1 cellular context compared by ENCODE assay signal in the genomic region with DNA sequence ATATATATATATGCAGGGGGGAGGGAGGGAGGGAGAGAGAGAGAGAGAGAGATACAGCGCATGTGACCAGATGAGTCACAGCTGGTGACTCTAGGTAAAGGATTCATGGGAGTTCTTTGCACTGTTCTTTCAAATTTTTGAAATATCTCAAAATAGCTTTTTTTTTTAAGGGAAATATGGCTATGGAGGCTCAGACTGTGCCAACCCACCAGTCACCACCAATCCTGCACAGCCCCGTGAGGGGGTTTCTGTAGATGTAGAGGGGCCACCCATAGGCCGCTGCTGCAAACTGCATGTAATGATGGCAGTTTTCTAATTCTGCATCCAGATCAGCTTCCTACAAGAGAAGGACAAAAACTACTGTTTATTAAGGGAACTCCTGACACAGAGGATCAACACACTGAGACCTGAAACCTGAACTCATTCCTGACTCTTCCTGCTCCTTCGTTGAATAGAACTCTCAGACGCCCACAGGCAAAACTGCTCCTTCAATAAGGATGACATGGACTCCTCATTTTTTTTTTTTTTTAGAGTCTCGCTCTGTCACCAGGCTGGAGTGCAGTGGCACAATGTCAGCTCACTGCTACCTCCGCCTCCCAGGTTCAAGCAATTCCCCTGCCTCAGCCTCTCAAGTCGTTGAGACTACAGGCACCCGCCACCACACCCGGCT.
TF ChIP-seq lines count a peak whose summit lies in the region.

No MANE protein-coding gene starts in this region.

TF ChIP-seq in HepG2, 621 proteins besides CTCF, POLR2A, EP300 and RAD21:
- TF ChIP-seq, protein P1, sequence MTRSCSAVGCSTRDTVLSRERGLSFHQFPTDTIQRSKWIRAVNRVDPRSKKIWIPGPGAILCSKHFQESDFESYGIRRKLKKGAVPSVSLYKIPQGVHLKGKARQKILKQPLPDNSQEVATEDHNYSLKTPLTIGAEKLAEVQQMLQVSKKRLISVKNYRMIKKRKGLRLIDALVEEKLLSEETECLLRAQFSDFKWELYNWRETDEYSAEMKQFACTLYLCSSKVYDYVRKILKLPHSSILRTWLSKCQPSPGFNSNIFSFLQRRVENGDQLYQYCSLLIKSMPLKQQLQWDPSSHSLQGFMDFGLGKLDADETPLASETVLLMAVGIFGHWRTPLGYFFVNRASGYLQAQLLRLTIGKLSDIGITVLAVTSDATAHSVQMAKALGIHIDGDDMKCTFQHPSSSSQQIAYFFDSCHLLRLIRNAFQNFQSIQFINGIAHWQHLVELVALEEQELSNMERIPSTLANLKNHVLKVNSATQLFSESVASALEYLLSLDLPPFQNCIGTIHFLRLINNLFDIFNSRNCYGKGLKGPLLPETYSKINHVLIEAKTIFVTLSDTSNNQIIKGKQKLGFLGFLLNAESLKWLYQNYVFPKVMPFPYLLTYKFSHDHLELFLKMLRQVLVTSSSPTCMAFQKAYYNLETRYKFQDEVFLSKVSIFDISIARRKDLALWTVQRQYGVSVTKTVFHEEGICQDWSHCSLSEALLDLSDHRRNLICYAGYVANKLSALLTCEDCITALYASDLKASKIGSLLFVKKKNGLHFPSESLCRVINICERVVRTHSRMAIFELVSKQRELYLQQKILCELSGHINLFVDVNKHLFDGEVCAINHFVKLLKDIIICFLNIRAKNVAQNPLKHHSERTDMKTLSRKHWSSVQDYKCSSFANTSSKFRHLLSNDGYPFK (CRISPR knock-in tag; IDR thresholded peaks at IDR 0.05; ENCODE audit: borderline replicate concordance) = no peak
- TF ChIP-seq, protein P2, sequence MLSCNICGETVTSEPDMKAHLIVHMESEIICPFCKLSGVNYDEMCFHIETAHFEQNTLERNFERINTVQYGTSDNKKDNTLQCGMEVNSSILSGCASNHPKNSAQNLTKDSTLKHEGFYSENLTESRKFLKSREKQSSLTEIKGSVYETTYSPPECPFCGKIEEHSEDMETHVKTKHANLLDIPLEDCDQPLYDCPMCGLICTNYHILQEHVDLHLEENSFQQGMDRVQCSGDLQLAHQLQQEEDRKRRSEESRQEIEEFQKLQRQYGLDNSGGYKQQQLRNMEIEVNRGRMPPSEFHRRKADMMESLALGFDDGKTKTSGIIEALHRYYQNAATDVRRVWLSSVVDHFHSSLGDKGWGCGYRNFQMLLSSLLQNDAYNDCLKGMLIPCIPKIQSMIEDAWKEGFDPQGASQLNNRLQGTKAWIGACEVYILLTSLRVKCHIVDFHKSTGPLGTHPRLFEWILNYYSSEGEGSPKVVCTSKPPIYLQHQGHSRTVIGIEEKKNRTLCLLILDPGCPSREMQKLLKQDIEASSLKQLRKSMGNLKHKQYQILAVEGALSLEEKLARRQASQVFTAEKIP (CRISPR knock-in tag; IDR thresholded peaks at IDR 0.05; ENCODE audit: borderline replicate concordance) = no peak
- TF ChIP-seq ZNF496 (CRISPR knock-in tag; IDR thresholded peaks at IDR 0.05; ENCODE audit: insufficient replicate concordance) = no peak
- TF ChIP-seq, protein P3, sequence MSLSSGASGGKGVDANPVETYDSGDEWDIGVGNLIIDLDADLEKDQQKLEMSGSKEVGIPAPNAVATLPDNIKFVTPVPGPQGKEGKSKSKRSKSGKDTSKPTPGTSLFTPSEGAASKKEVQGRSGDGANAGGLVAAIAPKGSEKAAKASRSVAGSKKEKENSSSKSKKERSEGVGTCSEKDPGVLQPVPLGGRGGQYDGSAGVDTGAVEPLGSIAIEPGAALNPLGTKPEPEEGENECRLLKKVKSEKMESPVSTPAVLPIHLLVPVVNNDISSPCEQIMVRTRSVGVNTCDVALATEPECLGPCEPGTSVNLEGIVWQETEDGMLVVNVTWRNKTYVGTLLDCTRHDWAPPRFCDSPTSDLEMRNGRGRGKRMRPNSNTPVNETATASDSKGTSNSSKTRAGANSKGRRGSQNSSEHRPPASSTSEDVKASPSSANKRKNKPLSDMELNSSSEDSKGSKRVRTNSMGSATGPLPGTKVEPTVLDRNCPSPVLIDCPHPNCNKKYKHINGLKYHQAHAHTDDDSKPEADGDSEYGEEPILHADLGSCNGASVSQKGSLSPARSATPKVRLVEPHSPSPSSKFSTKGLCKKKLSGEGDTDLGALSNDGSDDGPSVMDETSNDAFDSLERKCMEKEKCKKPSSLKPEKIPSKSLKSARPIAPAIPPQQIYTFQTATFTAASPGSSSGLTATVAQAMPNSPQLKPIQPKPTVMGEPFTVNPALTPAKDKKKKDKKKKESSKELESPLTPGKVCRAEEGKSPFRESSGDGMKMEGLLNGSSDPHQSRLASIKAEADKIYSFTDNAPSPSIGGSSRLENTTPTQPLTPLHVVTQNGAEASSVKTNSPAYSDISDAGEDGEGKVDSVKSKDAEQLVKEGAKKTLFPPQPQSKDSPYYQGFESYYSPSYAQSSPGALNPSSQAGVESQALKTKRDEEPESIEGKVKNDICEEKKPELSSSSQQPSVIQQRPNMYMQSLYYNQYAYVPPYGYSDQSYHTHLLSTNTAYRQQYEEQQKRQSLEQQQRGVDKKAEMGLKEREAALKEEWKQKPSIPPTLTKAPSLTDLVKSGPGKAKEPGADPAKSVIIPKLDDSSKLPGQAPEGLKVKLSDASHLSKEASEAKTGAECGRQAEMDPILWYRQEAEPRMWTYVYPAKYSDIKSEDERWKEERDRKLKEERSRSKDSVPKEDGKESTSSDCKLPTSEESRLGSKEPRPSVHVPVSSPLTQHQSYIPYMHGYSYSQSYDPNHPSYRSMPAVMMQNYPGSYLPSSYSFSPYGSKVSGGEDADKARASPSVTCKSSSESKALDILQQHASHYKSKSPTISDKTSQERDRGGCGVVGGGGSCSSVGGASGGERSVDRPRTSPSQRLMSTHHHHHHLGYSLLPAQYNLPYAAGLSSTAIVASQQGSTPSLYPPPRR (CRISPR knock-in tag; IDR thresholded peaks at IDR 0.05; ENCODE audit: borderline replicate concordance) = no peak
- TF ChIP-seq, protein P4, sequence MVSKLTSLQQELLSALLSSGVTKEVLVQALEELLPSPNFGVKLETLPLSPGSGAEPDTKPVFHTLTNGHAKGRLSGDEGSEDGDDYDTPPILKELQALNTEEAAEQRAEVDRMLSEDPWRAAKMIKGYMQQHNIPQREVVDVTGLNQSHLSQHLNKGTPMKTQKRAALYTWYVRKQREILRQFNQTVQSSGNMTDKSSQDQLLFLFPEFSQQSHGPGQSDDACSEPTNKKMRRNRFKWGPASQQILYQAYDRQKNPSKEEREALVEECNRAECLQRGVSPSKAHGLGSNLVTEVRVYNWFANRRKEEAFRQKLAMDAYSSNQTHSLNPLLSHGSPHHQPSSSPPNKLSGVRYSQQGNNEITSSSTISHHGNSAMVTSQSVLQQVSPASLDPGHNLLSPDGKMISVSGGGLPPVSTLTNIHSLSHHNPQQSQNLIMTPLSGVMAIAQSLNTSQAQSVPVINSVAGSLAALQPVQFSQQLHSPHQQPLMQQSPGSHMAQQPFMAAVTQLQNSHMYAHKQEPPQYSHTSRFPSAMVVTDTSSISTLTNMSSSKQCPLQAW (CRISPR knock-in tag; IDR thresholded peaks at IDR 0.05) = no peak
- TF ChIP-seq, protein P5, sequence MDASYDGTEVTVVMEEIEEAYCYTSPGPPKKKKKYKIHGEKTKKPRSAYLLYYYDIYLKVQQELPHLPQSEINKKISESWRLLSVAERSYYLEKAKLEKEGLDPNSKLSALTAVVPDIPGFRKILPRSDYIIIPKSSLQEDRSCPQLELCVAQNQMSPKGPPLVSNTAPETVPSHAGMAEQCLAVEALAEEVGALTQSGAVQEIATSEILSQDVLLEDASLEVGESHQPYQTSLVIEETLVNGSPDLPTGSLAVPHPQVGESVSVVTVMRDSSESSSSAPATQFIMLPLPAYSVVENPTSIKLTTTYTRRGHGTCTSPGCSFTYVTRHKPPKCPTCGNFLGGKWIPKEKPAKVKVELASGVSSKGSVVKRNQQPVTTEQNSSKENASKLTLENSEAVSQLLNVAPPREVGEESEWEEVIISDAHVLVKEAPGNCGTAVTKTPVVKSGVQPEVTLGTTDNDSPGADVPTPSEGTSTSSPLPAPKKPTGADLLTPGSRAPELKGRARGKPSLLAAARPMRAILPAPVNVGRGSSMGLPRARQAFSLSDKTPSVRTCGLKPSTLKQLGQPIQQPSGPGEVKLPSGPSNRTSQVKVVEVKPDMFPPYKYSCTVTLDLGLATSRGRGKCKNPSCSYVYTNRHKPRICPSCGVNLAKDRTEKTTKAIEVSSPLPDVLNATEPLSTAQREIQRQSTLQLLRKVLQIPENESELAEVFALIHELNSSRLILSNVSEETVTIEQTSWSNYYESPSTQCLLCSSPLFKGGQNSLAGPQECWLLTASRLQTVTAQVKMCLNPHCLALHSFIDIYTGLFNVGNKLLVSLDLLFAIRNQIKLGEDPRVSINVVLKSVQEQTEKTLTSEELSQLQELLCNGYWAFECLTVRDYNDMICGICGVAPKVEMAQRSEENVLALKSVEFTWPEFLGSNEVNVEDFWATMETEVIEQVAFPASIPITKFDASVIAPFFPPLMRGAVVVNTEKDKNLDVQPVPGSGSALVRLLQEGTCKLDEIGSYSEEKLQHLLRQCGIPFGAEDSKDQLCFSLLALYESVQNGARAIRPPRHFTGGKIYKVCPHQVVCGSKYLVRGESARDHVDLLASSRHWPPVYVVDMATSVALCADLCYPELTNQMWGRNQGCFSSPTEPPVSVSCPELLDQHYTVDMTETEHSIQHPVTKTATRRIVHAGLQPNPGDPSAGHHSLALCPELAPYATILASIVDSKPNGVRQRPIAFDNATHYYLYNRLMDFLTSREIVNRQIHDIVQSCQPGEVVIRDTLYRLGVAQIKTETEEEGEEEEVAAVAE (CRISPR knock-in tag; IDR thresholded peaks at IDR 0.05; ENCODE audit: borderline replicate concordance) = no peak
- TF ChIP-seq, protein P6, sequence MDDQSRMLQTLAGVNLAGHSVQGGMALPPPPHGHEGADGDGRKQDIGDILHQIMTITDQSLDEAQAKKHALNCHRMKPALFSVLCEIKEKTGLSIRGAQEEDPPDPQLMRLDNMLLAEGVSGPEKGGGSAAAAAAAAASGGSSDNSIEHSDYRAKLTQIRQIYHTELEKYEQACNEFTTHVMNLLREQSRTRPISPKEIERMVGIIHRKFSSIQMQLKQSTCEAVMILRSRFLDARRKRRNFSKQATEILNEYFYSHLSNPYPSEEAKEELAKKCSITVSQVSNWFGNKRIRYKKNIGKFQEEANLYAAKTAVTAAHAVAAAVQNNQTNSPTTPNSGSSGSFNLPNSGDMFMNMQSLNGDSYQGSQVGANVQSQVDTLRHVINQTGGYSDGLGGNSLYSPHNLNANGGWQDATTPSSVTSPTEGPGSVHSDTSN (CRISPR knock-in tag; IDR thresholded peaks at IDR 0.05; ENCODE audit: borderline replicate concordance) = no peak
- no peak for TF ChIP-seq RXRA (CRISPR knock-in tag; IDR thresholded peaks at IDR 0.05)
- TF ChIP-seq ELF4 (CRISPR knock-in tag; IDR thresholded peaks at IDR 0.05; ENCODE audit: borderline replicate concordance) = no peak
- TF ChIP-seq, protein P7, sequence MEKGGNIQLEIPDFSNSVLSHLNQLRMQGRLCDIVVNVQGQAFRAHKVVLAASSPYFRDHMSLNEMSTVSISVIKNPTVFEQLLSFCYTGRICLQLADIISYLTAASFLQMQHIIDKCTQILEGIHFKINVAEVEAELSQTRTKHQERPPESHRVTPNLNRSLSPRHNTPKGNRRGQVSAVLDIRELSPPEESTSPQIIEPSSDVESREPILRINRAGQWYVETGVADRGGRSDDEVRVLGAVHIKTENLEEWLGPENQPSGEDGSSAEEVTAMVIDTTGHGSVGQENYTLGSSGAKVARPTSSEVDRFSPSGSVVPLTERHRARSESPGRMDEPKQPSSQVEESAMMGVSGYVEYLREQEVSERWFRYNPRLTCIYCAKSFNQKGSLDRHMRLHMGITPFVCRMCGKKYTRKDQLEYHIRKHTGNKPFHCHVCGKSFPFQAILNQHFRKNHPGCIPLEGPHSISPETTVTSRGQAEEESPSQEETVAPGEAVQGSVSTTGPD (CRISPR knock-in tag; IDR thresholded peaks at IDR 0.05) = no peak
- TF ChIP-seq SAP130 (CRISPR knock-in tag; IDR thresholded peaks at IDR 0.05; ENCODE audit: low read depth) = no peak
- no peak for TF ChIP-seq ZNF839 (CRISPR knock-in tag; IDR thresholded peaks at IDR 0.05; ENCODE audit: borderline replicate concordance)
- TF ChIP-seq ZSCAN12 (CRISPR knock-in tag; IDR thresholded peaks at IDR 0.05) = no peak
- no peak for TF ChIP-seq ZNF841 (CRISPR knock-in tag; IDR thresholded peaks at IDR 0.05; ENCODE audit: borderline replicate concordance)
- TF ChIP-seq SRSF1 (optimal IDR thresholded peaks at IDR 0.05; ENCODE audit: low read depth, low read length) = no peak
